In genomic region chr12:24879644-24880043, GRCh38 we compare ENCODE assay signal across 15 cellular contexts.
DNase-seq lines count a peak whose midpoint lies in the region; ATAC-seq and TF ChIP-seq lines count a peak whose summit lies in the region.
"Had no signal": no experiment of that assay in that cellular context is flagged by ENCODE, and none has a peak within 500 bp of the region (broad histone marks: within the 10 kb centered on the region; RNA-seq: fewer than 3 reads in every experiment).

No MANE protein-coding gene starts in this region.

- H3K79me2 ChIP-seq in OCI-LY3 (ENCODE audit: low read length): 0 out of 2 replicates have a peak, but pooled peaks cover 5% of the 10 kb centered on the region

- no peaks in the 10 kb centered on the region for H3K9me3 ChIP-seq in OCI-LY3 (ENCODE audit: insufficient read depth, low read length)

- no peak overlapping the region for H3K4me3 ChIP-seq in OCI-LY3 (ENCODE audit: low read length)
- H3K4me3 ChIP-seq: BLaER1, SK-N-MC had no signal

- H3K27me3 ChIP-seq in OCI-LY3 (ENCODE audit: low read depth, low read length) (no peaks in the 10 kb centered on the region), foreskin keratinocyte (no peaks in the 10 kb centered on the region)
- H3K27me3 ChIP-seq: BLaER1 had no signal

- peak overlapping the region; percentile 69 for H3K27ac Mint-ChIP-seq in progenitor cell of endocrine pancreas

- DNase-seq in EH (ENCODE audit: low read depth) (peak; percentile 40), foreskin keratinocyte (no peak), progenitor cell of endocrine pancreas (ENCODE audit: low spot score, unreplicated experiment) (no peak), NCI-H526 (lab: John Stamatoyannopoulos, UW) (no peak), kidney glomerular epithelial cell (lab: John Stamatoyannopoulos, UW) (no peak)
- no peak for DNase-seq in activated T-cell treated with anti-CD3 and anti-CD28 coated beads, Interleukin-2, amount 50 U/mL, for 48 hours
- DNase-seq: CD8-positive, alpha-beta memory T cell; DMS 273 treated with DMSO at 0.1 percent for 48 hours; NCI-H1417 treated with DMSO at 0.1 percent for 48 hours; NCI-H2029 treated with DMSO at 0.1 percent for 48 hours; NCI-H526 treated with DMSO at 0.1 percent for 48 hours had no signal

- H3K4me3 Mint-ChIP-seq in progenitor cell of endocrine pancreas (ENCODE audit: low read depth): no peak overlapping the region
- H3K4me3 Mint-ChIP-seq: CD8-positive, alpha-beta memory T cell had no signal

- H2AFZ ChIP-seq in OCI-LY3 (ENCODE audit: low read depth, low read length): no peak overlapping the region

- TF ChIP-seq CTCF in OCI-LY3 (IDR thresholded peaks at IDR 0.05; ENCODE audit: low read depth, low read length): no peak
- no peak for TF ChIP-seq CTCF in foreskin keratinocyte (conservative IDR thresholded peaks at IDR 0.05)
- TF ChIP-seq CTCF in progenitor cell of endocrine pancreas (IDR thresholded peaks at IDR 0.05; ENCODE audit: unreplicated experiment): no peak

- no peaks in the 10 kb centered on the region for H3K27me3 Mint-ChIP-seq in progenitor cell of endocrine pancreas
- H3K27me3 Mint-ChIP-seq: CD8-positive, alpha-beta memory T cell had no signal

- H3K9me3 Mint-ChIP-seq in progenitor cell of endocrine pancreas (ENCODE audit: low read depth): peaks cover 11% of the 10 kb centered on the region

- H3K4me1 ChIP-seq in OCI-LY3 (ENCODE audit: low read length): peaks cover 16% of the 10 kb centered on the region
- no peaks in the 10 kb centered on the region for H3K4me1 ChIP-seq in foreskin keratinocyte

- H4K20me1 ChIP-seq in OCI-LY3 (ENCODE audit: insufficient read depth, low read length): no peaks in the 10 kb centered on the region

- no peak overlapping the region for H3K9ac ChIP-seq in OCI-LY3 (ENCODE audit: low read length)
- H3K9ac ChIP-seq: BLaER1 had no signal

- peak overlapping the region; percentile 44 for H3K4me2 ChIP-seq in OCI-LY3 (ENCODE audit: low read length)
- H3K4me2 ChIP-seq: BLaER1 had no signal

- H3K27ac ChIP-seq in OCI-LY3 (ENCODE audit: low read length) (peak overlapping the region; percentile 56), foreskin keratinocyte (no peak overlapping the region)
- H3K27ac ChIP-seq: BLaER1, SK-N-MC had no signal

- H3K4me1 Mint-ChIP-seq in progenitor cell of endocrine pancreas (ENCODE audit: low read depth): peaks cover 13% of the 10 kb centered on the region
- H3K4me1 Mint-ChIP-seq: CD8-positive, alpha-beta memory T cell had no signal

- H3K36me3 ChIP-seq in OCI-LY3 (replicated peaks; ENCODE audit: low read depth, low read length): peaks cover 30% of the 10 kb centered on the region

- peak; percentile 19 for ATAC-seq in foreskin keratinocyte
- no peak for ATAC-seq in HG03354 (IDR thresholded peaks at IDR 0.05; ENCODE audit: poor library complexity, severe bottlenecking, unreplicated experiment)

- H3K36me3 Mint-ChIP-seq in progenitor cell of endocrine pancreas (ENCODE audit: insufficient read depth): peaks cover 29% of the 10 kb centered on the region
- H3K36me3 Mint-ChIP-seq: CD8-positive, alpha-beta memory T cell had no signal
